ENCODE assay signal across 7 cellular contexts in the genomic region with DNA sequence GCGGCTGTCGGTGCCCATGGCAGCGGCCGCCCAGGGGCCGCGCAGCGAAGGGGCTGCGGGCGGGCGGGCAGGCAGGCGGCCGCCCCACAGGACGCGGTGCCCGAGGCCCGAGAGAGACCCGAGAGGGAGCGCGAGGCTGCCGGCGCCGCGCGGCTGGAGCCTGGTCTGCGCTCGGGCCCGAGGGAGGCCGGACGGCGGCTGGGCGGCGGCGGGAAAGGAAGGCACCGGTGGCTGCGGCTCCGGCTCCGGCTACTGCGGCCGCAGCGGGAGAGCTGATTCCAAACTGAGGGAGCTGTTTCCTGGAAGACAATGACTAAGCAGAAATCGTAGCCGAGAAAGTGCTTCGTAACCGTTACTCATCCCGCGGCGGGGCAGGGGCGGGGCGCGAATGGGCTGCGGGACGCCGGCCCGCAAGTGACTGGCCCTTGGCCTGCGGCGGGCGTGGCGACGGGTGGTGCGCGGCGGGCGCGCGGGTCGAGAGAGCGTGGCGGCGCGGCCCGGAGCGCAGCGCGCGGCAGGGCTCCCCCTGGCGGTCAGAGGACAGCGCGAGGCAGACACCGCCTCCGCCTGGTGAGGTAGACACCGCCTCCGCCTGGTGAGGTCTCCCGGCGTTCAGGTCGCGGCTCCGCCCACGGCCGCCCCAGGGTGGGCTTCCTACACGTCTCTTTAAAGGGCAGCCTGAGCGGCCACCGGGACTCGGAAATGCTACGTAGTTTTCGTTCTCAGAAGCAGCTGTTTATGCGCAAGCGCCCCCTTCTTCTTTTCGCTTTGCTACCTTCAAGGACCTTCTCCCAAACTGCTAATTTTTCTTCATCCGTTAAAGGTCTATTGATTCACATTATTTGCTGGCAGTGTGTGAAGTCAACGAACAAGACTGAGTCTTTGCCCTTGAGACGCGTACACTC. TPM values are rescaled to one million over a fixed set of nuclear protein-coding genes. Genes with fewer than 3 reads are reported as not detected.
DNase-seq lines count a peak whose midpoint lies in the region; ATAC-seq, FAIRE-seq and TF ChIP-seq lines count a peak whose summit lies in the region.

A gene with protein sequence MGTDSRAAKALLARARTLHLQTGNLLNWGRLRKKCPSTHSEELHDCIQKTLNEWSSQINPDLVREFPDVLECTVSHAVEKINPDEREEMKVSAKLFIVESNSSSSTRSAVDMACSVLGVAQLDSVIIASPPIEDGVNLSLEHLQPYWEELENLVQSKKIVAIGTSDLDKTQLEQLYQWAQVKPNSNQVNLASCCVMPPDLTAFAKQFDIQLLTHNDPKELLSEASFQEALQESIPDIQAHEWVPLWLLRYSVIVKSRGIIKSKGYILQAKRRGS (minus strand): TSS at position 285 of the 905 bp plus-strand sequence. CDS start 267 bp downstream, at position 18.

- peak within 1 kb of the TSS; percentile 86 for H3K27ac Mint-ChIP-seq in astrocyte (ENCODE audit: unreplicated experiment)

- H3K27me3 ChIP-seq in astrocyte (ENCODE audit: insufficient read depth, low read length), result no peaks in the 10 kb centered on the region
- no peaks in the 10 kb centered on the region for H3K27me3 ChIP-seq in rectal smooth muscle tissue (ENCODE audit: control insufficient read depth, insufficient read depth, low read length)

- H3K9ac ChIP-seq in astrocyte (ENCODE audit: low read length), result peak within 1 kb of the TSS; percentile 86
- H3K9ac ChIP-seq in rectal smooth muscle tissue (ENCODE audit: low read length), result peak within 1 kb of the TSS; percentile 39

- H4K20me1 ChIP-seq in astrocyte (ENCODE audit: insufficient read depth, low read length), result peaks cover 38% of the 10 kb centered on the region

- H3K79me2 ChIP-seq in astrocyte (ENCODE audit: insufficient read depth, low read length), result peaks cover 46% of the 10 kb centered on the region

- no peaks in the 10 kb centered on the region for H3K36me3 Mint-ChIP-seq in astrocyte (ENCODE audit: low read depth, unreplicated experiment)

- peak; percentile 93 for ATAC-seq in HG02852 (IDR thresholded peaks at IDR 0.05; ENCODE audit: unreplicated experiment)

- peaks cover 13% of the 10 kb centered on the region for H3K4me1 Mint-ChIP-seq in astrocyte (ENCODE audit: low read depth, unreplicated experiment)

- intact Hi-C loops in T-helper 2 cell treated with Interferon-gamma antibody and Interleukin-4, amounts not matched to agents 100 ng/mL and 5 ng/mL, for 36 hours (cut with micrococcal nuclease), result loop anchor here (1.0 to 10.0 kb wide), 8 partner anchors 30 to 1075 kb away; a partner anchor contains a TSS

- FAIRE-seq in astrocyte (lab: Jason Lieb, UNC), result no peak

- peak within 1 kb of the TSS; percentile 91 for H3K4me3 ChIP-seq in astrocyte (ENCODE audit: insufficient read depth, low read depth, low read length)
- peak within 1 kb of the TSS; percentile 82 for H3K4me3 ChIP-seq in rectal smooth muscle tissue (ENCODE audit: low read length)

- peak within 1 kb of the TSS; percentile 95 for H3K4me2 ChIP-seq in astrocyte (ENCODE audit: low read length)

- peak; percentile 62 for TF ChIP-seq POLR2A in GM15510 (IDR thresholded peaks at IDR 0.05; ENCODE audit: borderline replicate concordance, extremely low read depth, insufficient read length)

- peak; percentile 62 for TF ChIP-seq CTCF in astrocyte (IDR thresholded peaks at IDR 0.05; ENCODE audit: insufficient read depth, low read depth, low read length)

- H3K36me3 ChIP-seq in astrocyte (ENCODE audit: insufficient read depth, low read length), result no peaks in the 10 kb centered on the region
- no peaks in the 10 kb centered on the region for H3K36me3 ChIP-seq in rectal smooth muscle tissue (ENCODE audit: control insufficient read depth, insufficient read depth, low read length)

- peak within 1 kb of the TSS; percentile 72 for H2AFZ ChIP-seq in astrocyte (ENCODE audit: low read depth, low read length)

- peak within 1 kb of the TSS; percentile 61 for H3K27ac ChIP-seq in astrocyte (ENCODE audit: low read depth, low read length)
- H3K27ac ChIP-seq in rectal smooth muscle tissue (ENCODE audit: low read depth, low read length), result peak within 1 kb of the TSS; percentile 70

- H3K4me1 ChIP-seq in astrocyte (ENCODE audit: insufficient read depth, low read length), result peaks cover 13% of the 10 kb centered on the region
- H3K4me1 ChIP-seq in rectal smooth muscle tissue (ENCODE audit: control insufficient read depth, insufficient read depth, low read length), result no peaks in the 10 kb centered on the region

- peak within 1 kb of the TSS; percentile 94 for H3K4me3 Mint-ChIP-seq in astrocyte (ENCODE audit: unreplicated experiment)

- DNase-seq in NCI-H1436 treated with DMSO at 0.1 percent for 48 hours (lab: John Stamatoyannopoulos, UW) (peak; percentile 54), astrocyte (ENCODE audit: low read depth) (peak; percentile 90), hepatic stellate cell (ENCODE audit: low spot score) (peak; percentile 87)

- peaks cover 4% of the 10 kb centered on the region for H3K9me3 Mint-ChIP-seq in astrocyte (ENCODE audit: unreplicated experiment)

- H3K27me3 Mint-ChIP-seq in astrocyte (ENCODE audit: low read depth, unreplicated experiment), result peaks cover 5% of the 10 kb centered on the region

- no peaks in the 10 kb centered on the region for H3K9me3 ChIP-seq in astrocyte (ENCODE audit: insufficient read depth, low read depth, low read length)

RNA-seq across cellular contexts. Expression of the gene that starts here (rescaled TPM):
- total RNA-seq in T-helper 2 cell treated with Interferon-gamma antibody and Interleukin-4, amounts not matched to agents 100 ng/mL and 5 ng/mL, for 36 hours, result 27.0 and 27.6 TPM in 2 replicates
- 27.5 TPM in 2 replicates for total RNA-seq in astrocyte

Comparison
In these comparisons a context has a peak if more than half of its experiments do, and no peak if none do; other contexts are left out.
1. Peak in every context shown above with its lines: DNase-seq, ATAC-seq, H3K4me3 ChIP-seq and H3K27ac ChIP-seq.